In the genomic region with DNA sequence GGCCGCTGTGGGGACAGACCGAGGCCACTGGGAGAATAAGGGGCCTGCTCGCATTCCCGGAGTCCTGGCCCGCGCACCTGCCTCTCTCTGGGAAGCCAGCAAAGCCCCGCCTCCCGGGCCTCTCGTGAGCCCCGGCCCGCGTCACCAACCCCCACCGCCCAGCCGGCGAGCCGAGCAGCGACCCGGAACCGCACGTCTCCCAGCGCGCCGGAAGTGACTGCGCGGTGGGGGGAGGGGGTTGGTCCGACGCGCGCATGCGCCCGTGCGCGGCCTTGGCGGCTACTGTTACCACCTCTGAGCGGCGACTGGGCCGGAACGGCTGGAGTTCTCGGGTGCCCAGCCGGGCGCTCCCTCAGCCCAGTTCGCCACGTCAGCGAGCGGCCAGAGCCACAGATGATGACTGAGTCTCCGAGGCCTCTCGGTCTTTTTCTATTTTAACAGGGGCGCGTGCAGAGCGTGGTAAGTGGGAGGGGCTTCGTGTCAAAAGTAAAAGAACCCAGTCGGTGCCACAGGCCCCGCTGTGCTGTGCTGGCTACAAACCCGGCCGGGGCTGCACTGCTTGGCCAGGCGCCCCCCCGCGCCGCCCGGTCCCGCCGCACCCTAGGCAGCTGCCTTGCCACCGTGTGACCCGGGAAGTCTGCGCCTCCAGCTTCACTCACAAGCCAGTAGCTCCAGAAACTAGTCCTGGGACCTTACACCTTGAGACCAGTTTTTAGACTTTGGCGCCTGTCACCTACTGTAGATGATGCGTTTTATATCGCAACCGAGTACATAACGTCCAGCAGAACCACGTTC, we compare ENCODE assay signal across 8 cellular contexts. TPM values are rescaled to one million over a fixed set of nuclear protein-coding genes. Genes with fewer than 3 reads are reported as not detected.
A peak's percentile ranks its signal among the peaks of the same experiment; 100 is the strongest.
DNase-seq lines count a peak whose midpoint lies in the region; ATAC-seq, FAIRE-seq and TF ChIP-seq lines count a peak whose summit lies in the region.

TSS of gene GOLGA1 (minus strand) at position 190 of the 795 bp plus-strand sequence. CDS start 2,372 bp downstream, outside the sequence.

- peak within 1 kb of the TSS; percentile 87 for H3K27ac ChIP-seq in adipose tissue (ENCODE audit: low read depth, low read length)
- peak within 1 kb of the TSS; percentile 87 for H3K27ac ChIP-seq in trophoblast cell (ENCODE audit: low read depth, low read length)
- H3K27ac ChIP-seq in tibial nerve: peak within 1 kb of the TSS; percentile 92 to 95 (median 92)

- peaks cover 10% of the 10 kb centered on the region for H3K79me1 ChIP-seq in trophoblast cell (ENCODE audit: low read length)

- peaks cover 0 to 5% of the 10 kb centered on the region in 2 experiments for H3K4me1 ChIP-seq in trophoblast cell (ENCODE audit: control insufficient read depth in 1 of 2, insufficient read depth in 2 of 2, low read length in 2 of 2)
- peaks cover 0 to 28% (median 8%) of the 10 kb centered on the region in 4 donors for H3K4me1 ChIP-seq in tibial nerve

- H3K4me3 ChIP-seq in trophoblast cell (ENCODE audit: low read depth, low read length) (peak within 1 kb of the TSS; percentile 84), tibial nerve (peak within 1 kb of the TSS; percentile 66 to 96 (median 82))

- H3K36me3 ChIP-seq in trophoblast cell (ENCODE audit: control insufficient read depth in 1 of 2, insufficient read depth in 2 of 2, low read length in 2 of 2) (peaks cover 0 to 3% of the 10 kb centered on the region in 2 experiments), tibial nerve (peaks cover 0 to 27% (median 0%) of the 10 kb centered on the region in 3 donors)

- H3K9me3 ChIP-seq in trophoblast cell (ENCODE audit: insufficient read depth, low read depth, low read length) (no peaks in the 10 kb centered on the region), tibial nerve (no peaks in the 10 kb centered on the region)

- H3K4me2 ChIP-seq in trophoblast cell (ENCODE audit: low read length): peak within 1 kb of the TSS; percentile 88

- peaks cover 7% of the 10 kb centered on the region for H3K36me3 Mint-ChIP-seq in T-cell

- H2AK5ac ChIP-seq in trophoblast cell (ENCODE audit: low read length): peak within 1 kb of the TSS; percentile 38

- peaks cover 31 to 36% (median 33%) of the 10 kb centered on the region in 3 donors for H3K4me1 Mint-ChIP-seq in T-cell

- no peak within 1 kb of the TSS for H2BK12ac ChIP-seq in trophoblast cell (ENCODE audit: low read length)

- H2AFZ ChIP-seq in trophoblast cell (ENCODE audit: insufficient read depth, low read length, poor library complexity): peak within 1 kb of the TSS; percentile 85

- TF ChIP-seq CTCF in tibial nerve (IDR thresholded peaks at IDR 0.05): no peak

- DNase-seq in GM12892 (ENCODE audit: insufficient read length) (peak; percentile 86), NCI-H1436 (lab: John Stamatoyannopoulos, UW) (peak; percentile 91), T-cell (peak; percentile 86 to 94 (median 90)), cardiac septum (ENCODE audit: low spot score) (peak; percentile 98), trophoblast cell (peak; percentile 97 to 98), tibial nerve (ENCODE audit: low spot score in 2 of 2) (peak; percentile 87 to 89)

- intact Hi-C loops in cardiac septum (cut with DNase I): loop anchor here (2.0 to 5.0 kb wide), 5 partner anchors 72 to 301 kb away; partner anchors contain the start of genes HSPA5, PPP6C and SCAI

- POLR2A ChIA-PET in T-cell (lab: Charles Lee): interaction anchor here (0.5 to 1.1 kb wide), 4 partner anchors 25 to 299 kb away, joined by 3 to 6 read pairs (median 3); no protein-coding TSS in a partner anchor

- peak within 1 kb of the TSS; percentile 82 for H3K14ac ChIP-seq in trophoblast cell (ENCODE audit: low read length)

- H4K12ac ChIP-seq in trophoblast cell (ENCODE audit: low read depth, low read length): peak within 1 kb of the TSS; percentile 75

- peak; percentile 87 for TF ChIP-seq POLR2A in GM12892 (IDR thresholded peaks at IDR 0.05; ENCODE audit: low read depth, low read length)
- TF ChIP-seq POLR2A in tibial nerve (IDR thresholded peaks at IDR 0.05): peak; percentile 66 to 89

- peak within 1 kb of the TSS; percentile 67 for H2BK120ac ChIP-seq in trophoblast cell (ENCODE audit: insufficient read depth, low read length, poor library complexity)

- H3K9ac ChIP-seq in trophoblast cell (ENCODE audit: low read length): peak within 1 kb of the TSS; percentile 86

- peak; percentile 92 for FAIRE-seq in GM12892 (lab: Jason Lieb, UNC)

- CTCF ChIA-PET in T-cell (lab: Charles Lee): interaction anchor here in 1 of 2 donors (0.5 to 0.6 kb wide), 2 partner anchors 20 to 185 kb away, joined by 3 read pairs; no protein-coding TSS in a partner anchor

- no peaks in the 10 kb centered on the region for H3K9me3 Mint-ChIP-seq in T-cell

- H3K4me3 Mint-ChIP-seq in T-cell: peak within 1 kb of the TSS; percentile 80 to 95 (median 92)

- peak within 1 kb of the TSS; percentile 95 for H4K8ac ChIP-seq in trophoblast cell (ENCODE audit: low read depth, low read length)

- H2BK5ac ChIP-seq in trophoblast cell (ENCODE audit: low read depth, low read length, poor library complexity): peak within 1 kb of the TSS; percentile 83

- no peaks in the 10 kb centered on the region for H3K27me3 Mint-ChIP-seq in T-cell

- peak; percentile 89 to 92 for TF ChIP-seq EP300 in tibial nerve (IDR thresholded peaks at IDR 0.05)

- peak within 1 kb of the TSS; percentile 39 for H3K4ac ChIP-seq in trophoblast cell (ENCODE audit: low read depth, low read length)

- peak within 1 kb of the TSS; percentile 88 for H4K91ac ChIP-seq in trophoblast cell (ENCODE audit: low read depth, low read length)

- ATAC-seq in HG02798 (IDR thresholded peaks at IDR 0.05; ENCODE audit: poor library complexity, unreplicated experiment) (peak; percentile 89), T-cell (replicated peaks in 1 of 4) (peak; percentile 84 to 89 (median 88))

- WGBS in adipose tissue, 3 donors: 0 to 1% (median 1%) methylated on average over 53 to 71 of the region's 71 CpGs
- WGBS in trophoblast cell (ENCODE audit: extremely low coverage, insufficient coverage, insufficient read length): no CpG with 5 or more reads among the region's 71 CpGs
- 1% methylated on average over 20 to 25 of the region's 71 CpGs for WGBS in tibial nerve, 2 donors

- H3K79me2 ChIP-seq in trophoblast cell (ENCODE audit: control insufficient read depth, insufficient read depth, low read length, poor library complexity): peaks cover 8% of the 10 kb centered on the region

- H3K27ac Mint-ChIP-seq in T-cell: peak within 1 kb of the TSS; percentile 94 to 98

- H3K23ac ChIP-seq in trophoblast cell (ENCODE audit: low read length): no peak within 1 kb of the TSS

- H3K27me3 ChIP-seq in trophoblast cell (ENCODE audit: insufficient read depth, low read length) (no peaks in the 10 kb centered on the region), tibial nerve (no peaks in the 10 kb centered on the region)

- peak within 1 kb of the TSS; percentile 71 for H3K18ac ChIP-seq in trophoblast cell (ENCODE audit: low read length)

RNA-seq across cellular contexts. Expression of gene GOLGA1, which starts in this region (rescaled TPM):
- 10.1 TPM for polyA plus RNA-seq in GM12892 (2012; ENCODE audit: missing spikeins)
- total RNA-seq in T-cell: 10 to 100 TPM; 23.4 to 28.9 (median 27.1) TPM
- polyA plus RNA-seq in adipose tissue: 10 to 100 TPM in 1 of 3 donors, 1 to 10 TPM in 2; 6.4 to 10.0 (median 8.2) TPM
- total RNA-seq in cardiac septum: 22.1 TPM
- polyA plus RNA-seq in trophoblast cell (2013): 7.7 and 7.8 TPM in 2 replicates
- total RNA-seq in tibial nerve: 10 to 100 TPM; 23.5 to 44.4 (median 28.4) TPM

Comparison
In these comparisons a context has a peak if more than half of its experiments do, and no peak if none do; other contexts are left out.
1. Peak in every context shown above with its lines: DNase-seq, ATAC-seq, H3K4me3 ChIP-seq and H3K27ac ChIP-seq.